1 cellular context compared by ENCODE assay signal in the genomic region with DNA sequence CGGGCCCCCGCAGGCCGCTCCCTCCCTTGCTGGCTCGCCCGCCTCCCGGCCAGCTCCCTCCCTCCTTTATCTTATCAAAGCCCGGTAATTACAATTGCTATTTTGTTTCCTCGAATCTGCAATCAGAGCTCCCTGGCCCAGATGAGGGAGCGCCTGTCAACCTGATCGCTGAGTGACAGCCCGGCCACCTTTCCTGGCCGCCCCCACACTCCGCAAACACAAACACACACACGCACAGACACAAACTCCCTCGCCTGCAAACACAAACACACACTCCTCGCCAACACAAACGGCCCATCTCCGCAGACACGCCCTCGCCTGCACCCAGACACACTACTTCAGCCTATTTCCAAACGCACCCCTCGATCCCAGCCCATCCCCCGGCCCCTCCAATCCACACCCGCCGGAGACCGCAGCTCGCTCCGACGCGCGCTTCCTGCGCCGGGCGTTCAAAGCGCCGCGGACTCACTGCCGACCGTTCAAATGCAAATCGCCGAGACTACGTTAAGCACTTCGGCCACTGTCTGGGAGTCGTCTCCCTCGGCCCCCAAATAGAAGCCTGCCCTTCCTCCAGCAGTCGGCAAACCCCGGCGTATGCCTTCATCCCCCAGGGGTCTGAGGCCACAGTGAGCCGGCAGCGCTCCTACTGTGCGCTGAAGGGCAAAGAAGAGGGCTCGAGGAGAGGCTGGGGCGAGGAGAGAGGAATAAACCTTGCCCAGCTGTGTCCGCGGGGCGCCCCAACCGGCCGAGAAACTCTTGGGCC.
TF ChIP-seq lines count a peak whose summit lies in the region.

No MANE protein-coding gene starts in this region.

TF ChIP-seq in WTC11, 78 proteins besides CTCF, POLR2A, EP300 and RAD21 (continued from another document and continues in another):
- 0 out of 2 replicates have a peak, but pooled peaks have one; percentile 6 for TF ChIP-seq RELA (CRISPR knock-in tag; IDR thresholded peaks at IDR 0.05; ENCODE audit: borderline replicate concordance)
- TF ChIP-seq GABPB1 (CRISPR knock-in tag; IDR thresholded peaks at IDR 0.05): no peak
- TF ChIP-seq, protein P1, sequence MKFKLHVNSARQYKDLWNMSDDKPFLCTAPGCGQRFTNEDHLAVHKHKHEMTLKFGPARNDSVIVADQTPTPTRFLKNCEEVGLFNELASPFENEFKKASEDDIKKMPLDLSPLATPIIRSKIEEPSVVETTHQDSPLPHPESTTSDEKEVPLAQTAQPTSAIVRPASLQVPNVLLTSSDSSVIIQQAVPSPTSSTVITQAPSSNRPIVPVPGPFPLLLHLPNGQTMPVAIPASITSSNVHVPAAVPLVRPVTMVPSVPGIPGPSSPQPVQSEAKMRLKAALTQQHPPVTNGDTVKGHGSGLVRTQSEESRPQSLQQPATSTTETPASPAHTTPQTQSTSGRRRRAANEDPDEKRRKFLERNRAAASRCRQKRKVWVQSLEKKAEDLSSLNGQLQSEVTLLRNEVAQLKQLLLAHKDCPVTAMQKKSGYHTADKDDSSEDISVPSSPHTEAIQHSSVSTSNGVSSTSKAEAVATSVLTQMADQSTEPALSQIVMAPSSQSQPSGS (CRISPR knock-in tag; IDR thresholded peaks at IDR 0.05; ENCODE audit: borderline replicate concordance, low read depth): no peak
- TF ChIP-seq, protein P2, sequence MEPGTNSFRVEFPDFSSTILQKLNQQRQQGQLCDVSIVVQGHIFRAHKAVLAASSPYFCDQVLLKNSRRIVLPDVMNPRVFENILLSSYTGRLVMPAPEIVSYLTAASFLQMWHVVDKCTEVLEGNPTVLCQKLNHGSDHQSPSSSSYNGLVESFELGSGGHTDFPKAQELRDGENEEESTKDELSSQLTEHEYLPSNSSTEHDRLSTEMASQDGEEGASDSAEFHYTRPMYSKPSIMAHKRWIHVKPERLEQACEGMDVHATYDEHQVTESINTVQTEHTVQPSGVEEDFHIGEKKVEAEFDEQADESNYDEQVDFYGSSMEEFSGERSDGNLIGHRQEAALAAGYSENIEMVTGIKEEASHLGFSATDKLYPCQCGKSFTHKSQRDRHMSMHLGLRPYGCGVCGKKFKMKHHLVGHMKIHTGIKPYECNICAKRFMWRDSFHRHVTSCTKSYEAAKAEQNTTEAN (CRISPR knock-in tag; IDR thresholded peaks at IDR 0.05): 0 out of 2 replicates have a peak, but pooled peaks have one; percentile 8
- TF ChIP-seq, protein P3, sequence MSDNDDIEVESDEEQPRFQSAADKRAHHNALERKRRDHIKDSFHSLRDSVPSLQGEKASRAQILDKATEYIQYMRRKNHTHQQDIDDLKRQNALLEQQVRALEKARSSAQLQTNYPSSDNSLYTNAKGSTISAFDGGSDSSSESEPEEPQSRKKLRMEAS (CRISPR knock-in tag; IDR thresholded peaks at IDR 0.05): no peak
- TF ChIP-seq, protein P4, sequence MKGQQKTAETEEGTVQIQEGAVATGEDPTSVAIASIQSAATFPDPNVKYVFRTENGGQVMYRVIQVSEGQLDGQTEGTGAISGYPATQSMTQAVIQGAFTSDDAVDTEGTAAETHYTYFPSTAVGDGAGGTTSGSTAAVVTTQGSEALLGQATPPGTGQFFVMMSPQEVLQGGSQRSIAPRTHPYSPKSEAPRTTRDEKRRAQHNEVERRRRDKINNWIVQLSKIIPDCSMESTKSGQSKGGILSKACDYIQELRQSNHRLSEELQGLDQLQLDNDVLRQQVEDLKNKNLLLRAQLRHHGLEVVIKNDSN (CRISPR knock-in tag; IDR thresholded peaks at IDR 0.05): no peak
- no peak for TF ChIP-seq HMGA2 (CRISPR knock-in tag; IDR thresholded peaks at IDR 0.05)
- TF ChIP-seq, protein P5, sequence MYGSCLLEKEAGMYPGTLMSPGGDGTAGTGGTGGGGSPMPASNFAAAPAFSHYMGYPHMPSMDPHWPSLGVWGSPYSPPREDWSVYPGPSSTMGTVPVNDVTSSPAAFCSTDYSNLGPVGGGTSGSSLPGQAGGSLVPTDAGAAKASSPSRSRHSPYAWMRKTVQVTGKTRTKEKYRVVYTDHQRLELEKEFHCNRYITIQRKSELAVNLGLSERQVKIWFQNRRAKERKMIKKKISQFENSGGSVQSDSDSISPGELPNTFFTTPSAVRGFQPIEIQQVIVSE (CRISPR knock-in tag; IDR thresholded peaks at IDR 0.05; ENCODE audit: borderline replicate concordance): no peak
- no peak for TF ChIP-seq MXD4 (CRISPR knock-in tag; IDR thresholded peaks at IDR 0.05; ENCODE audit: borderline replicate concordance)
- TF ChIP-seq, protein P6, sequence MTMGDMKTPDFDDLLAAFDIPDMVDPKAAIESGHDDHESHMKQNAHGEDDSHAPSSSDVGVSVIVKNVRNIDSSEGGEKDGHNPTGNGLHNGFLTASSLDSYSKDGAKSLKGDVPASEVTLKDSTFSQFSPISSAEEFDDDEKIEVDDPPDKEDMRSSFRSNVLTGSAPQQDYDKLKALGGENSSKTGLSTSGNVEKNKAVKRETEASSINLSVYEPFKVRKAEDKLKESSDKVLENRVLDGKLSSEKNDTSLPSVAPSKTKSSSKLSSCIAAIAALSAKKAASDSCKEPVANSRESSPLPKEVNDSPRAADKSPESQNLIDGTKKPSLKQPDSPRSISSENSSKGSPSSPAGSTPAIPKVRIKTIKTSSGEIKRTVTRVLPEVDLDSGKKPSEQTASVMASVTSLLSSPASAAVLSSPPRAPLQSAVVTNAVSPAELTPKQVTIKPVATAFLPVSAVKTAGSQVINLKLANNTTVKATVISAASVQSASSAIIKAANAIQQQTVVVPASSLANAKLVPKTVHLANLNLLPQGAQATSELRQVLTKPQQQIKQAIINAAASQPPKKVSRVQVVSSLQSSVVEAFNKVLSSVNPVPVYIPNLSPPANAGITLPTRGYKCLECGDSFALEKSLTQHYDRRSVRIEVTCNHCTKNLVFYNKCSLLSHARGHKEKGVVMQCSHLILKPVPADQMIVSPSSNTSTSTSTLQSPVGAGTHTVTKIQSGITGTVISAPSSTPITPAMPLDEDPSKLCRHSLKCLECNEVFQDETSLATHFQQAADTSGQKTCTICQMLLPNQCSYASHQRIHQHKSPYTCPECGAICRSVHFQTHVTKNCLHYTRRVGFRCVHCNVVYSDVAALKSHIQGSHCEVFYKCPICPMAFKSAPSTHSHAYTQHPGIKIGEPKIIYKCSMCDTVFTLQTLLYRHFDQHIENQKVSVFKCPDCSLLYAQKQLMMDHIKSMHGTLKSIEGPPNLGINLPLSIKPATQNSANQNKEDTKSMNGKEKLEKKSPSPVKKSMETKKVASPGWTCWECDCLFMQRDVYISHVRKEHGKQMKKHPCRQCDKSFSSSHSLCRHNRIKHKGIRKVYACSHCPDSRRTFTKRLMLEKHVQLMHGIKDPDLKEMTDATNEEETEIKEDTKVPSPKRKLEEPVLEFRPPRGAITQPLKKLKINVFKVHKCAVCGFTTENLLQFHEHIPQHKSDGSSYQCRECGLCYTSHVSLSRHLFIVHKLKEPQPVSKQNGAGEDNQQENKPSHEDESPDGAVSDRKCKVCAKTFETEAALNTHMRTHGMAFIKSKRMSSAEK (CRISPR knock-in tag; IDR thresholded peaks at IDR 0.05; ENCODE audit: borderline replicate concordance): no peak
- TF ChIP-seq FOXP1 (CRISPR knock-in tag; IDR thresholded peaks at IDR 0.05; ENCODE audit: borderline replicate concordance): no peak
- TF ChIP-seq, protein P7, sequence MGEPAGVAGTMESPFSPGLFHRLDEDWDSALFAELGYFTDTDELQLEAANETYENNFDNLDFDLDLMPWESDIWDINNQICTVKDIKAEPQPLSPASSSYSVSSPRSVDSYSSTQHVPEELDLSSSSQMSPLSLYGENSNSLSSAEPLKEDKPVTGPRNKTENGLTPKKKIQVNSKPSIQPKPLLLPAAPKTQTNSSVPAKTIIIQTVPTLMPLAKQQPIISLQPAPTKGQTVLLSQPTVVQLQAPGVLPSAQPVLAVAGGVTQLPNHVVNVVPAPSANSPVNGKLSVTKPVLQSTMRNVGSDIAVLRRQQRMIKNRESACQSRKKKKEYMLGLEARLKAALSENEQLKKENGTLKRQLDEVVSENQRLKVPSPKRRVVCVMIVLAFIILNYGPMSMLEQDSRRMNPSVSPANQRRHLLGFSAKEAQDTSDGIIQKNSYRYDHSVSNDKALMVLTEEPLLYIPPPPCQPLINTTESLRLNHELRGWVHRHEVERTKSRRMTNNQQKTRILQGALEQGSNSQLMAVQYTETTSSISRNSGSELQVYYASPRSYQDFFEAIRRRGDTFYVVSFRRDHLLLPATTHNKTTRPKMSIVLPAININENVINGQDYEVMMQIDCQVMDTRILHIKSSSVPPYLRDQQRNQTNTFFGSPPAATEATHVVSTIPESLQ (CRISPR knock-in tag; IDR thresholded peaks at IDR 0.05): no peak
- no peak for TF ChIP-seq ZNF317 (CRISPR knock-in tag; IDR thresholded peaks at IDR 0.05; ENCODE audit: borderline replicate concordance, low read depth)
- TF ChIP-seq, protein P8, sequence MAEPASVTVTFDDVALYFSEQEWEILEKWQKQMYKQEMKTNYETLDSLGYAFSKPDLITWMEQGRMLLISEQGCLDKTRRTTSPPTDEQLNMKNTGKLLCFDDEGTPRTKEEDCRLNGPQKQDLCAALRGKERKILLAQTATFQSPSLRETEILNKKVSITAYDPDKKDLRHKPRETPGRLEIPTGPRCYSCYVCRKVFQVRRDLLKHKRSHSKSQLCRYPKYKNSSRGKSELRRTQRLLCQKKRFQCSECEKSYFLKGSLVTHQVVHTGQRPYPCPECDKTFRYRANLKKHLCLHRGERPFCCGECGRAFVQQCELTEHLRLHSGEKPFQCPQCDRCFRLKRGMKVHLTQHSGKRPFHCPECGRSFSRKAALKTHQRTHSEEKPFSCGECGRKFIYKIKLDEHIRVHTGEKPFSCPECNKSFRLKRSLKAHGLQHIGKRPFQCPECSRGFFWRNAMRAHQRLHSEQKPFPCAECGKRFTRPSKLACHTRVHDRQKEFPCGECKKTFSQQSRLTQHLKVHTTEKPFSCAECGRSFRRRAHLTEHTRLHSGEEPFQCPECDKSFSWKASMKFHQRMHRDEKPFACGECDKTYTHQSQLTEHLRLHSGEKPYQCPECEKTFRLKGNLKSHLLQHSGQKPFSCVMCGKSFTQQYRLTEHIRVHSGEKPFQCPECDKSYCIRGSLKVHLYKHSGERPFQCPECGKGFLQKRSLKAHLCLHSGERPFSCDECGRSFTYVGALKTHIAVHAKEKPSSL (CRISPR knock-in tag; conservative IDR thresholded peaks at IDR 0.05): no peak
- no peak for TF ChIP-seq ZNF232 (CRISPR knock-in tag; IDR thresholded peaks at IDR 0.05)
- TF ChIP-seq SP1 (CRISPR knock-in tag; conservative IDR thresholded peaks at IDR 0.05): 0 out of 2 replicates have a peak, but pooled peaks have one; percentile 25
- no peak for TF ChIP-seq KAT7 (CRISPR knock-in tag; IDR thresholded peaks at IDR 0.05; ENCODE audit: borderline replicate concordance)
- TF ChIP-seq FOXJ3 (CRISPR knock-in tag; IDR thresholded peaks at IDR 0.05; ENCODE audit: borderline replicate concordance): no peak
- no peak for TF ChIP-seq CBFB (CRISPR knock-in tag; IDR thresholded peaks at IDR 0.05; ENCODE audit: low read depth)
- TF ChIP-seq, protein P9, sequence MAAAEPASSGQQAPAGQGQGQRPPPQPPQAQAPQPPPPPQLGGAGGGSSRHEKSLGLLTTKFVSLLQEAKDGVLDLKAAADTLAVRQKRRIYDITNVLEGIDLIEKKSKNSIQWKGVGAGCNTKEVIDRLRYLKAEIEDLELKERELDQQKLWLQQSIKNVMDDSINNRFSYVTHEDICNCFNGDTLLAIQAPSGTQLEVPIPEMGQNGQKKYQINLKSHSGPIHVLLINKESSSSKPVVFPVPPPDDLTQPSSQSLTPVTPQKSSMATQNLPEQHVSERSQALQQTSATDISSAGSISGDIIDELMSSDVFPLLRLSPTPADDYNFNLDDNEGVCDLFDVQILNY (CRISPR knock-in tag; IDR thresholded peaks at IDR 0.05): 0 out of 2 replicates have a peak, but pooled peaks have one; percentile 7
- no peak for TF ChIP-seq NFATC4 (CRISPR knock-in tag; IDR thresholded peaks at IDR 0.05)
- TF ChIP-seq, protein P10, sequence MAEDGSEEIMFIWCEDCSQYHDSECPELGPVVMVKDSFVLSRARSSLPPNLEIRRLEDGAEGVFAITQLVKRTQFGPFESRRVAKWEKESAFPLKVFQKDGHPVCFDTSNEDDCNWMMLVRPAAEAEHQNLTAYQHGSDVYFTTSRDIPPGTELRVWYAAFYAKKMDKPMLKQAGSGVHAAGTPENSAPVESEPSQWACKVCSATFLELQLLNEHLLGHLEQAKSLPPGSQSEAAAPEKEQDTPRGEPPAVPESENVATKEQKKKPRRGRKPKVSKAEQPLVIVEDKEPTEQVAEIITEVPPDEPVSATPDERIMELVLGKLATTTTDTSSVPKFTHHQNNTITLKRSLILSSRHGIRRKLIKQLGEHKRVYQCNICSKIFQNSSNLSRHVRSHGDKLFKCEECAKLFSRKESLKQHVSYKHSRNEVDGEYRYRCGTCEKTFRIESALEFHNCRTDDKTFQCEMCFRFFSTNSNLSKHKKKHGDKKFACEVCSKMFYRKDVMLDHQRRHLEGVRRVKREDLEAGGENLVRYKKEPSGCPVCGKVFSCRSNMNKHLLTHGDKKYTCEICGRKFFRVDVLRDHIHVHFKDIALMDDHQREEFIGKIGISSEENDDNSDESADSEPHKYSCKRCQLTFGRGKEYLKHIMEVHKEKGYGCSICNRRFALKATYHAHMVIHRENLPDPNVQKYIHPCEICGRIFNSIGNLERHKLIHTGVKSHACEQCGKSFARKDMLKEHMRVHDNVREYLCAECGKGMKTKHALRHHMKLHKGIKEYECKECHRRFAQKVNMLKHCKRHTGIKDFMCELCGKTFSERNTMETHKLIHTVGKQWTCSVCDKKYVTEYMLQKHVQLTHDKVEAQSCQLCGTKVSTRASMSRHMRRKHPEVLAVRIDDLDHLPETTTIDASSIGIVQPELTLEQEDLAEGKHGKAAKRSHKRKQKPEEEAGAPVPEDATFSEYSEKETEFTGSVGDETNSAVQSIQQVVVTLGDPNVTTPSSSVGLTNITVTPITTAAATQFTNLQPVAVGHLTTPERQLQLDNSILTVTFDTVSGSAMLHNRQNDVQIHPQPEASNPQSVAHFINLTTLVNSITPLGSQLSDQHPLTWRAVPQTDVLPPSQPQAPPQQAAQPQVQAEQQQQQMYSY (CRISPR knock-in tag; IDR thresholded peaks at IDR 0.05): no peak
- 0 out of 2 replicates have a peak, but pooled peaks have one; percentile 23 for TF ChIP-seq ZBTB21 (CRISPR knock-in tag; IDR thresholded peaks at IDR 0.05; ENCODE audit: borderline replicate concordance)
- TF ChIP-seq, protein P11, sequence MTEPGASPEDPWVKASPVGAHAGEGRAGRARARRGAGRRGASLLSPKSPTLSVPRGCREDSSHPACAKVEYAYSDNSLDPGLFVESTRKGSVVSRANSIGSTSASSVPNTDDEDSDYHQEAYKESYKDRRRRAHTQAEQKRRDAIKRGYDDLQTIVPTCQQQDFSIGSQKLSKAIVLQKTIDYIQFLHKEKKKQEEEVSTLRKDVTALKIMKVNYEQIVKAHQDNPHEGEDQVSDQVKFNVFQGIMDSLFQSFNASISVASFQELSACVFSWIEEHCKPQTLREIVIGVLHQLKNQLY (CRISPR knock-in tag; IDR thresholded peaks at IDR 0.05): no peak
- peak; percentile 78; the same call in 1 of the 2 replicates for TF ChIP-seq ZNF423 (CRISPR knock-in tag; IDR thresholded peaks at IDR 0.05)
